ENCODE assay signal across 1 cellular context in genomic region chr4:10701702-10702460, GRCh38.
TF ChIP-seq lines count a peak whose summit lies in the region.

No MANE protein-coding gene starts in this region.

TF ChIP-seq in IMR-90, 13 proteins besides CTCF, POLR2A, EP300 and RAD21:
- TF ChIP-seq MAZ (IDR thresholded peaks at IDR 0.05; ENCODE audit: borderline replicate concordance, low read depth, low read length) (no peak), SMC3 (IDR thresholded peaks at IDR 0.05; ENCODE audit: low read depth, low read length) (no peak), NFE2L2 (IDR thresholded peaks at IDR 0.05; ENCODE audit: low read depth, low read length) (no peak), FOS (IDR thresholded peaks at IDR 0.05; ENCODE audit: low read depth, low read length) (no peak), CEBPB (IDR thresholded peaks at IDR 0.05; ENCODE audit: low read depth, low read length) (no peak), BHLHE40 (IDR thresholded peaks at IDR 0.05; ENCODE audit: low read depth, low read length) (no peak), ELK1 (IDR thresholded peaks at IDR 0.05; ENCODE audit: borderline replicate concordance, low read depth, low read length) (no peak), RCOR1 (IDR thresholded peaks at IDR 0.05; ENCODE audit: insufficient replicate concordance, low read length) (no peak), CHD1 (IDR thresholded peaks at IDR 0.05; ENCODE audit: low read depth, low read length) (no peak), MXI1 (IDR thresholded peaks at IDR 0.05; ENCODE audit: borderline replicate concordance, low read depth, low read length) (no peak), RFX5 (IDR thresholded peaks at IDR 0.05; ENCODE audit: low read depth, low read length) (no peak), MAFK (IDR thresholded peaks at IDR 0.05; ENCODE audit: low read depth, low read length) (no peak)
- TF ChIP-seq, protein P1, sequence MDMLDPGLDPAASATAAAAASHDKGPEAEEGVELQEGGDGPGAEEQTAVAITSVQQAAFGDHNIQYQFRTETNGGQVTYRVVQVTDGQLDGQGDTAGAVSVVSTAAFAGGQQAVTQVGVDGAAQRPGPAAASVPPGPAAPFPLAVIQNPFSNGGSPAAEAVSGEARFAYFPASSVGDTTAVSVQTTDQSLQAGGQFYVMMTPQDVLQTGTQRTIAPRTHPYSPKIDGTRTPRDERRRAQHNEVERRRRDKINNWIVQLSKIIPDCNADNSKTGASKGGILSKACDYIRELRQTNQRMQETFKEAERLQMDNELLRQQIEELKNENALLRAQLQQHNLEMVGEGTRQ (IDR thresholded peaks at IDR 0.05; ENCODE audit: low read depth, low read length): no peak
